In the genomic region with DNA sequence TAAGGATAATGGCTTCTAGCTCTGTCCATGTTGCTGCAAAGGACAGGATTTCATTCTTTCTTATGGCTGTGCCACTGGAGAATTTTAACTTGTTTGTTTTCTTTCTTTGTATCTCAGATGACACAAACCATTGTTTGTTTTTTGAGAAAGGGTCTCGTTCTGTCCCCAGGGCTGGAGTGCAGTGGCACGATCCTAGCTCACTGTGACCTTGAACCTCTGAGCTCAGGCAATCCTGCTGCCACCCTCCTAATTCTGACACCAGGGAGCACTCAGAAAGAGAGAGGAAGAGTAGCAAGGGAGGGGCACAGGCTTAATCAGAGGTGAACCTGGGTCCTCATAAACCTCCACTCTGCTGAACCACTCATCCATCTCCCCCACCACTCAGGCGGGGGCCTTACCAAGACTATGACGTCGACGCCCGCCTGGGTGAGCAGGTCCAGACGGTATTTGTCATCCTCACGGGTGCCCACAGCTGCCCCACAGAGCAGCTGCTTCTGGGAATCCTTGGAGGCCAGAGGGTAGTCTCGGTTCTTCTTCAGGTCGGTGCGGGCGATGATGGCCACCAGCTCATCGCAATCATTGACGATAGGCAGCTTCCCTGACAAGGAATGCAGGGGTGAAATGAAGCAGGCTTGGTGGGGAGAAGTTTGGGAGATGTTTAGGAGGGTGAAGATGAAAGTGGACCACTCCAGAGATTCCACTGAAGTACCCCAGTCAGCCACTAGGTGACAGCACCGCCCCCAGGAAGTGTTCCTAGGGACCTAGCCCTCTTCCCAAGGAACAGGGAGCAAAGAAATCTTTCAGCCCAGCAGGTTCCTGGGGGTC, we compare ENCODE assay signal across 1 cellular context.
TF ChIP-seq lines count a peak whose summit lies in the region.

No MANE protein-coding gene starts in this region.

TF ChIP-seq in HEK293, 187 proteins besides CTCF, POLR2A, EP300 and RAD21 (continued from another document):
- TF ChIP-seq, protein P1, sequence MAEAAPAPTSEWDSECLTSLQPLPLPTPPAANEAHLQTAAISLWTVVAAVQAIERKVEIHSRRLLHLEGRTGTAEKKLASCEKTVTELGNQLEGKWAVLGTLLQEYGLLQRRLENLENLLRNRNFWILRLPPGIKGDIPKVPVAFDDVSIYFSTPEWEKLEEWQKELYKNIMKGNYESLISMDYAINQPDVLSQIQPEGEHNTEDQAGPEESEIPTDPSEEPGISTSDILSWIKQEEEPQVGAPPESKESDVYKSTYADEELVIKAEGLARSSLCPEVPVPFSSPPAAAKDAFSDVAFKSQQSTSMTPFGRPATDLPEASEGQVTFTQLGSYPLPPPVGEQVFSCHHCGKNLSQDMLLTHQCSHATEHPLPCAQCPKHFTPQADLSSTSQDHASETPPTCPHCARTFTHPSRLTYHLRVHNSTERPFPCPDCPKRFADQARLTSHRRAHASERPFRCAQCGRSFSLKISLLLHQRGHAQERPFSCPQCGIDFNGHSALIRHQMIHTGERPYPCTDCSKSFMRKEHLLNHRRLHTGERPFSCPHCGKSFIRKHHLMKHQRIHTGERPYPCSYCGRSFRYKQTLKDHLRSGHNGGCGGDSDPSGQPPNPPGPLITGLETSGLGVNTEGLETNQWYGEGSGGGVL (tag by site-specific recombination; IDR thresholded peaks at IDR 0.05): no peak
- TF ChIP-seq, protein P2, sequence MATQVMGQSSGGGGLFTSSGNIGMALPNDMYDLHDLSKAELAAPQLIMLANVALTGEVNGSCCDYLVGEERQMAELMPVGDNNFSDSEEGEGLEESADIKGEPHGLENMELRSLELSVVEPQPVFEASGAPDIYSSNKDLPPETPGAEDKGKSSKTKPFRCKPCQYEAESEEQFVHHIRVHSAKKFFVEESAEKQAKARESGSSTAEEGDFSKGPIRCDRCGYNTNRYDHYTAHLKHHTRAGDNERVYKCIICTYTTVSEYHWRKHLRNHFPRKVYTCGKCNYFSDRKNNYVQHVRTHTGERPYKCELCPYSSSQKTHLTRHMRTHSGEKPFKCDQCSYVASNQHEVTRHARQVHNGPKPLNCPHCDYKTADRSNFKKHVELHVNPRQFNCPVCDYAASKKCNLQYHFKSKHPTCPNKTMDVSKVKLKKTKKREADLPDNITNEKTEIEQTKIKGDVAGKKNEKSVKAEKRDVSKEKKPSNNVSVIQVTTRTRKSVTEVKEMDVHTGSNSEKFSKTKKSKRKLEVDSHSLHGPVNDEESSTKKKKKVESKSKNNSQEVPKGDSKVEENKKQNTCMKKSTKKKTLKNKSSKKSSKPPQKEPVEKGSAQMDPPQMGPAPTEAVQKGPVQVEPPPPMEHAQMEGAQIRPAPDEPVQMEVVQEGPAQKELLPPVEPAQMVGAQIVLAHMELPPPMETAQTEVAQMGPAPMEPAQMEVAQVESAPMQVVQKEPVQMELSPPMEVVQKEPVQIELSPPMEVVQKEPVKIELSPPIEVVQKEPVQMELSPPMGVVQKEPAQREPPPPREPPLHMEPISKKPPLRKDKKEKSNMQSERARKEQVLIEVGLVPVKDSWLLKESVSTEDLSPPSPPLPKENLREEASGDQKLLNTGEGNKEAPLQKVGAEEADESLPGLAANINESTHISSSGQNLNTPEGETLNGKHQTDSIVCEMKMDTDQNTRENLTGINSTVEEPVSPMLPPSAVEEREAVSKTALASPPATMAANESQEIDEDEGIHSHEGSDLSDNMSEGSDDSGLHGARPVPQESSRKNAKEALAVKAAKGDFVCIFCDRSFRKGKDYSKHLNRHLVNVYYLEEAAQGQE (tag by site-specific recombination; IDR thresholded peaks at IDR 0.05): no peak
- TF ChIP-seq SCRT2 (tag by site-specific recombination; IDR thresholded peaks at IDR 0.05) (no peak), REPIN1 (tag by site-specific recombination; IDR thresholded peaks at IDR 0.05; ENCODE audit: low read depth) (no peak), ZNF596 (tag by site-specific recombination; IDR thresholded peaks at IDR 0.05) (no peak), ZNF677 (tag by site-specific recombination; IDR thresholded peaks at IDR 0.05) (no peak), ZNF416 (tag by site-specific recombination; IDR thresholded peaks at IDR 0.05) (no peak), ZNF701 (tag by site-specific recombination; IDR thresholded peaks at IDR 0.05) (no peak), ZNF324 (tag by site-specific recombination; IDR thresholded peaks at IDR 0.05) (no peak), ZNF266 (tag by site-specific recombination; IDR thresholded peaks at IDR 0.05; ENCODE audit: low read depth) (no peak), IKZF3 (tag by site-specific recombination; IDR thresholded peaks at IDR 0.05) (peak; percentile 93), ZNF530 (tag by site-specific recombination; IDR thresholded peaks at IDR 0.05; ENCODE audit: low read depth) (no peak), PRDM1 (tag by site-specific recombination; IDR thresholded peaks at IDR 0.05) (0 out of 2 replicates have a peak, but pooled peaks have one; percentile 5), ZNF585B (tag by site-specific recombination; IDR thresholded peaks at IDR 0.05) (no peak), MEIS1 (CRISPR knock-in tag; IDR thresholded peaks at IDR 0.05; ENCODE audit: borderline replicate concordance) (no peak), ZNF654 (tag by site-specific recombination; IDR thresholded peaks at IDR 0.05; ENCODE audit: low read depth) (peak; percentile 70)
- TF ChIP-seq, protein P3, sequence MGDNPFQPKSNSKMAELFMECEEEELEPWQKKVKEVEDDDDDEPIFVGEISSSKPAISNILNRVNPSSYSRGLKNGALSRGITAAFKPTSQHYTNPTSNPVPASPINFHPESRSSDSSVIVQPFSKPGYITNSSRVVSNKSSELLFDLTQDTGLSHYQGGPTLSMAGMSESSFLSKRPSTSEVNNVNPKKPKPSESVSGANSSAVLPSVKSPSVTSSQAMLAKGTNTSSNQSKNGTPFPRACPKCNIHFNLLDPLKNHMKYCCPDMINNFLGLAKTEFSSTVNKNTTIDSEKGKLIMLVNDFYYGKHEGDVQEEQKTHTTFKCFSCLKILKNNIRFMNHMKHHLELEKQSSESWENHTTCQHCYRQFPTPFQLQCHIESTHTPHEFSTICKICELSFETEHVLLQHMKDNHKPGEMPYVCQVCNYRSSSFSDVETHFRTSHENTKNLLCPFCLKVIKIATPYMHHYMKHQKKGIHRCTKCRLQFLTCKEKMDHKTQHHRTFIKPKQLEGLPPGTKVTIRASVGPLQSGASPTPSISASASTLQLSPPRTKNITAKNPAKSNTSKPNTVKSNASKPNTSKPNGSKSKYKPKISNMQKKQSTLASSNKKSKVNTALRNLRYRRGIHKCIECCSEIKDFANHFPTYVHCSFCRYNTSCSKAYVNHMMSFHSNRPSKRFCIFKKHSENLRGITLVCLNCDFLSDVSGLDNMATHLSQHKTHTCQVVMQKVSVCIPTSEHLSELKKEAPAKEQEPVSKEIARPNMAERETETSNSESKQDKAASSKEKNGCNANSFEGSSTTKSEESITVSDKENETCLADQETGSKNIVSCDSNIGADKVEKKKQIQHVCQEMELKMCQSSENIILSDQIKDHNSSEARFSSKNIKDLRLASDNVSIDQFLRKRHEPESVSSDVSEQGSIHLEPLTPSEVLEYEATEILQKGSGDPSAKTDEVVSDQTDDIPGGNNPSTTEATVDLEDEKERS (tag by site-specific recombination; IDR thresholded peaks at IDR 0.05): no peak
- TF ChIP-seq, protein P4, sequence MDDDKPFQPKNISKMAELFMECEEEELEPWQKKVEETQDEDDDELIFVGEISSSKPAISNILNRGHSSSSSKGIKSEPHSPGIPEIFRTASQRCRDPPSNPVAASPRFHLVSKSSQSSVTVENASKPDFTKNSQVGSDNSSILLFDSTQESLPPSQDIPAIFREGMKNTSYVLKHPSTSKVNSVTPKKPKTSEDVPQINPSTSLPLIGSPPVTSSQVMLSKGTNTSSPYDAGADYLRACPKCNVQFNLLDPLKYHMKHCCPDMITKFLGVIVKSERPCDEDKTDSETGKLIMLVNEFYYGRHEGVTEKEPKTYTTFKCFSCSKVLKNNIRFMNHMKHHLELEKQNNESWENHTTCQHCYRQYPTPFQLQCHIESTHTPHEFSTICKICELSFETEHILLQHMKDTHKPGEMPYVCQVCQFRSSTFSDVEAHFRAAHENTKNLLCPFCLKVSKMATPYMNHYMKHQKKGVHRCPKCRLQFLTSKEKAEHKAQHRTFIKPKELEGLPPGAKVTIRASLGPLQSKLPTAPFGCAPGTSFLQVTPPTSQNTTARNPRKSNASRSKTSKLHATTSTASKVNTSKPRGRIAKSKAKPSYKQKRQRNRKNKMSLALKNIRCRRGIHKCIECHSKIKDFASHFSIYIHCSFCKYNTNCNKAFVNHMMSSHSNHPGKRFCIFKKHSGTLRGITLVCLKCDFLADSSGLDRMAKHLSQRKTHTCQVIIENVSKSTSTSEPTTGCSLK (tag by site-specific recombination; IDR thresholded peaks at IDR 0.05): no peak
- TF ChIP-seq, protein P5, sequence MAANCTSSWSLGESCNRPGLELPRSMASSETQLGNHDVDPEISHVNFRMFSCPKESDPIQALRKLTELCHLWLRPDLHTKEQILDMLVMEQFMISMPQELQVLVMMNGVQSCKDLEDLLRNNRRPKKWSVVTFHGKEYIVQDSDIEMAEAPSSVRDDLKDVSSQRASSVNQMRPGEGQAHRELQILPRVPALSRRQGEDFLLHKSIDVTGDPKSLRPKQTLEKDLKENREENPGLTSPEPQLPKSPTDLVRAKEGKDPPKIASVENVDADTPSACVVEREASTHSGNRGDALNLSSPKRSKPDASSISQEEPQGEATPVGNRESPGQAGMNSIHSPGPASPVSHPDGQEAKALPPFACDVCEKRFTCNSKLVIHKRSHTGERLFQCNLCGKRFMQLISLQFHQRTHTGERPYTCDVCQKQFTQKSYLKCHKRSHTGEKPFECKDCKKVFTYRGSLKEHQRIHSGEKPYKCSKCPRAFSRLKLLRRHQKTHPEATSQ (tag by site-specific recombination; IDR thresholded peaks at IDR 0.05): no peak
- TF ChIP-seq, protein P6, sequence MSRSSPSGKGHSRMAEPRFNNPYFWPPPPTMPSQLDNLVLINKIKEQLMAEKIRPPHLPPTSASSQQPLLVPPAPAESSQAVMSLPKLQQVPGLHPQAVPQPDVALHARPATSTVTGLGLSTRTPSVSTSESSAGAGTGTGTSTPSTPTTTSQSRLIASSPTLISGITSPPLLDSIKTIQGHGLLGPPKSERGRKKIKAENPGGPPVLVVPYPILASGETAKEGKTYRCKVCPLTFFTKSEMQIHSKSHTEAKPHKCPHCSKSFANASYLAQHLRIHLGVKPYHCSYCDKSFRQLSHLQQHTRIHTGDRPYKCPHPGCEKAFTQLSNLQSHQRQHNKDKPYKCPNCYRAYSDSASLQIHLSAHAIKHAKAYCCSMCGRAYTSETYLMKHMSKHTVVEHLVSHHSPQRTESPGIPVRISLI (tag by site-specific recombination; IDR thresholded peaks at IDR 0.05): no peak
- TF ChIP-seq, protein P7, sequence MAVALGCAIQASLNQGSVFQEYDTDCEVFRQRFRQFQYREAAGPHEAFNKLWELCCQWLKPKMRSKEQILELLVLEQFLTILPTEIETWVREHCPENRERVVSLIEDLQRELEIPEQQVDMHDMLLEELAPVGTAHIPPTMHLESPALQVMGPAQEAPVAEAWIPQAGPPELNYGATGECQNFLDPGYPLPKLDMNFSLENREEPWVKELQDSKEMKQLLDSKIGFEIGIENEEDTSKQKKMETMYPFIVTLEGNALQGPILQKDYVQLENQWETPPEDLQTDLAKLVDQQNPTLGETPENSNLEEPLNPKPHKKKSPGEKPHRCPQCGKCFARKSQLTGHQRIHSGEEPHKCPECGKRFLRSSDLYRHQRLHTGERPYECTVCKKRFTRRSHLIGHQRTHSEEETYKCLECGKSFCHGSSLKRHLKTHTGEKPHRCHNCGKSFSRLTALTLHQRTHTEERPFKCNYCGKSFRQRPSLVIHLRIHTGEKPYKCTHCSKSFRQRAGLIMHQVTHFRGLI (tag by site-specific recombination; IDR thresholded peaks at IDR 0.05): no peak
- TF ChIP-seq, protein P8, sequence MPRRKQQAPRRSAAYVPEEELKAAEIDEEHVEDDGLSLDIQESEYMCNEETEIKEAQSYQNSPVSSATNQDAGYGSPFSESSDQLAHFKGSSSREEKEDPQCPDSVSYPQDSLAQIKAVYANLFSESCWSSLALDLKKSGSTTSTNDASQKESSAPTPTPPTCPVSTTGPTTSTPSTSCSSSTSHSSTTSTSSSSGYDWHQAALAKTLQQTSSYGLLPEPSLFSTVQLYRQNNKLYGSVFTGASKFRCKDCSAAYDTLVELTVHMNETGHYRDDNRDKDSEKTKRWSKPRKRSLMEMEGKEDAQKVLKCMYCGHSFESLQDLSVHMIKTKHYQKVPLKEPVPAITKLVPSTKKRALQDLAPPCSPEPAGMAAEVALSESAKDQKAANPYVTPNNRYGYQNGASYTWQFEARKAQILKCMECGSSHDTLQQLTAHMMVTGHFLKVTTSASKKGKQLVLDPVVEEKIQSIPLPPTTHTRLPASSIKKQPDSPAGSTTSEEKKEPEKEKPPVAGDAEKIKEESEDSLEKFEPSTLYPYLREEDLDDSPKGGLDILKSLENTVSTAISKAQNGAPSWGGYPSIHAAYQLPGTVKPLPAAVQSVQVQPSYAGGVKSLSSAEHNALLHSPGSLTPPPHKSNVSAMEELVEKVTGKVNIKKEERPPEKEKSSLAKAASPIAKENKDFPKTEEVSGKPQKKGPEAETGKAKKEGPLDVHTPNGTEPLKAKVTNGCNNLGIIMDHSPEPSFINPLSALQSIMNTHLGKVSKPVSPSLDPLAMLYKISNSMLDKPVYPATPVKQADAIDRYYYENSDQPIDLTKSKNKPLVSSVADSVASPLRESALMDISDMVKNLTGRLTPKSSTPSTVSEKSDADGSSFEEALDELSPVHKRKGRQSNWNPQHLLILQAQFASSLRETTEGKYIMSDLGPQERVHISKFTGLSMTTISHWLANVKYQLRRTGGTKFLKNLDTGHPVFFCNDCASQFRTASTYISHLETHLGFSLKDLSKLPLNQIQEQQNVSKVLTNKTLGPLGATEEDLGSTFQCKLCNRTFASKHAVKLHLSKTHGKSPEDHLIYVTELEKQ (tag by site-specific recombination; IDR thresholded peaks at IDR 0.05; ENCODE audit: borderline replicate concordance): no peak
TF ChIP-seq in HEK293: peak in this region for 5.
